Comparison of ENCODE assay signal across 18 cellular contexts in the genomic region with DNA sequence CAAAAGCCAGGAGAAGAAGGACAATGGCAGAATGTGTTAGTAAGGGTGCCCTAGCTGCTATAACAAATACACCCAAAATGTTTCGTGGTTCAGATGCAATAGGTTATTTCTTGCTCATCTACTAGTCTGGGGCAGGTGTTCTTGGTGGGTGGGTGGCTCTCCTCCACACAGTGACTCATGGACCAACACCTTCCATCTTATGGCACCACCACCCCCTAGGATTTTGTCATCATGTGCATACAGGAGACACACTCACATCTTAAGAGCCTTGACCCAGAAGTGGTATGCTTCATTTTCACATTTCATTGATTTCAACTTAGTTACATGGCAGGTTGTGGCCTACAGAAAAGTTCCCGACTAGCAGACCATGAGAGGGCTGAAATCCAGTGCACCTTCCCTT.
"Had no signal": no experiment of that assay in that cellular context is flagged by ENCODE, and none has a peak within 500 bp of the region (broad histone marks: within the 10 kb centered on the region; RNA-seq: fewer than 3 reads in every experiment).

No MANE protein-coding gene starts in this region.

- H3K27me3 ChIP-seq: colonic mucosa, upper lobe of right lung had no signal

- H3K27ac ChIP-seq: colonic mucosa, lower lobe of right lung, skin epidermis, thoracic aorta, upper lobe of right lung had no signal

- H3K9me3 ChIP-seq: colonic mucosa, lower lobe of right lung, thoracic aorta, upper lobe of right lung had no signal

- H3K4me3 ChIP-seq: colonic mucosa, lower lobe of right lung, skin epidermis, thoracic aorta, upper lobe of right lung had no signal

- H3K4me1 ChIP-seq: colonic mucosa, lower lobe of right lung, upper lobe of right lung had no signal

- ATAC-seq: left colon had no signal

- H3K36me3 ChIP-seq: colonic mucosa, lower lobe of right lung, thoracic aorta, upper lobe of right lung had no signal

- DNase-seq: activated CD4-positive, CD25-positive, alpha-beta regulatory T cell; activated CD8-positive, alpha-beta memory T cell treated with anti-CD3 and anti-CD28 coated beads, Interleukin-2, amount 10 ng/mL, durations not matched to agents 7 days and 5 days; activated naive CD4-positive, alpha-beta T cell; activated T-cell treated with anti-CD3 and anti-CD28 coated beads, Interleukin-2, amount 50 U/mL, for 24 hours; colonic mucosa; effector CD4-positive, alpha-beta T cell; foreskin fibroblast; glutamatergic neuron; hypothalamus; left colon; lower lobe of right lung; nephron progenitor cell; right cardiac atrium; stimulated activated CD4-positive, alpha-beta T cell treated with anti-CD3 and anti-CD28 coated beads, Interleukin-4, amount 100 ng/mL, for 24 hours; stimulated activated naive CD4-positive, alpha-beta T cell treated with Interleukin-2 at 50 U/mL for 16 hours; upper lobe of right lung had no signal
